Comparison of ENCODE assay signal across 1 cellular context in the genomic region with DNA sequence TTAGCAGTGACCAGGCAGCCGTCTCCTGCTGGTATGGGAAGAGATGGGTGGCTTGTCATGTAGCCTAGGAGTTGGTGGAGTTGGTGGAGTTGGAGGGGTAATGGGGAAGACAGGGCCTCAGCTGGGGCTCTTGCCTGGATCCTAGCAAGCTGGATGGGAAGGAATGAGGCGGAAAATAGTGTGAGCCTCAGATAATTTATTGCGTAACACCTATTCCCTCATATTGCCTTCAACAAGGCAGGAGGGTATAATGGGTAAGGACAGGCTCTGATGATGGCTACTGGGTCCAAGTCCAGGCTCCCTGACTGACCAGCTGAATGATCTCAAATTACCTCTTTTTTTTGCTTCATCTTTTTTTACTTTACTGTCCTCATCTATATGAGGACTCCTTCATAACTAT.
TF ChIP-seq lines count a peak whose summit lies in the region.

No MANE protein-coding gene starts in this region.

TF ChIP-seq in H1, 55 proteins besides CTCF, POLR2A, EP300 and RAD21:
- TF ChIP-seq CEBPB (IDR thresholded peaks at IDR 0.05; ENCODE audit: low read depth, low read length) (peak; percentile 80; the same call in 1 of the 2 replicates), TAF7 (optimal IDR thresholded peaks at IDR 0.05; ENCODE audit: borderline replicate concordance, low read depth, low read length) (no peak), SIN3A (conservative IDR thresholded peaks at IDR 0.05 in 1 of 2, IDR thresholded peaks at IDR 0.05 in 1 of 2; ENCODE audit: low read depth in 1 of 2, low read length in 2 of 2) (no peak), NRF1 (IDR thresholded peaks at IDR 0.05; ENCODE audit: low read depth, low read length) (no peak), YY1 (IDR thresholded peaks at IDR 0.05; ENCODE audit: low read depth, low read length) (no peak)
